1 cellular context compared by ENCODE assay signal in the genomic region with DNA sequence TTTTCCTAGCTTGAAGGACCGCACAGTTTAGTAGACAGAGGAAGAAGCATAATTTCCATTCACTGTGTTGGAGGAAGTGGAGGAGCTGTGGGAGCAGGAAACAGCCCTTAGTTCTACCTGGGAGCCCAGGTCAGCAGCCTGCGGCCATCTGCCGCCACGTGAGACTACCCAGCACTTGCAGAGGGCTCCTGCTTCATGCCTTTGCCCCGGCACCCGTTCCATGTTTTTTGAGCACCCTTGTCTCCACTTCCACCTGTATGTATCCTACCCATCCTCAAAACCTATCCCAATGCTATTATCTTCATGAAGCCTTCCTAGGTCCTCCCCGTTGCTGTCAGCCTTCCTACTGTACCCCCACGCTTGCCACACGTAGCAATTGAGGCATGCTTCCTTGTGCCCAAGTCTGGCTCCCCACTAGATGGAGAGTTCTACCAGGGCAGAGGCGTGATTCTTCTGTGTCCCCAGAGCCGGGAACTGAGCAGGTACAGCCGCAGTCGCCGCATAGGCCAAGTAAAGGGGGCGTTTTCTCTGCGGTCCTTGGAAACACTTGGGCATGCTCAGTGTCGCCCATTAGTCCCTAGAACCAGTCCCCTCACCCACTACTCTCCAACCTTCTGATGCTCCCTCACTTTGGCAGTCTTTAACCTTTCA.
TF ChIP-seq lines count a peak whose summit lies in the region.

No MANE protein-coding gene starts in this region.

TF ChIP-seq in IMR-90, 13 proteins besides CTCF, POLR2A, EP300 and RAD21:
- no peak for TF ChIP-seq CHD1 (IDR thresholded peaks at IDR 0.05; ENCODE audit: low read depth, low read length)
- no peak for TF ChIP-seq NFE2L2 (IDR thresholded peaks at IDR 0.05; ENCODE audit: low read depth, low read length)
- TF ChIP-seq FOS (IDR thresholded peaks at IDR 0.05; ENCODE audit: low read depth, low read length) = no peak
- TF ChIP-seq, protein P1, sequence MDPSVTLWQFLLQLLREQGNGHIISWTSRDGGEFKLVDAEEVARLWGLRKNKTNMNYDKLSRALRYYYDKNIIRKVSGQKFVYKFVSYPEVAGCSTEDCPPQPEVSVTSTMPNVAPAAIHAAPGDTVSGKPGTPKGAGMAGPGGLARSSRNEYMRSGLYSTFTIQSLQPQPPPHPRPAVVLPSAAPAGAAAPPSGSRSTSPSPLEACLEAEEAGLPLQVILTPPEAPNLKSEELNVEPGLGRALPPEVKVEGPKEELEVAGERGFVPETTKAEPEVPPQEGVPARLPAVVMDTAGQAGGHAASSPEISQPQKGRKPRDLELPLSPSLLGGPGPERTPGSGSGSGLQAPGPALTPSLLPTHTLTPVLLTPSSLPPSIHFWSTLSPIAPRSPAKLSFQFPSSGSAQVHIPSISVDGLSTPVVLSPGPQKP (IDR thresholded peaks at IDR 0.05; ENCODE audit: borderline replicate concordance, low read depth, low read length) = no peak
- TF ChIP-seq MXI1 (IDR thresholded peaks at IDR 0.05; ENCODE audit: borderline replicate concordance, low read depth, low read length) = no peak
- TF ChIP-seq BHLHE40 (IDR thresholded peaks at IDR 0.05; ENCODE audit: low read depth, low read length) = no peak
- TF ChIP-seq MAZ (IDR thresholded peaks at IDR 0.05; ENCODE audit: borderline replicate concordance, low read depth, low read length) = no peak
- TF ChIP-seq, protein P2, sequence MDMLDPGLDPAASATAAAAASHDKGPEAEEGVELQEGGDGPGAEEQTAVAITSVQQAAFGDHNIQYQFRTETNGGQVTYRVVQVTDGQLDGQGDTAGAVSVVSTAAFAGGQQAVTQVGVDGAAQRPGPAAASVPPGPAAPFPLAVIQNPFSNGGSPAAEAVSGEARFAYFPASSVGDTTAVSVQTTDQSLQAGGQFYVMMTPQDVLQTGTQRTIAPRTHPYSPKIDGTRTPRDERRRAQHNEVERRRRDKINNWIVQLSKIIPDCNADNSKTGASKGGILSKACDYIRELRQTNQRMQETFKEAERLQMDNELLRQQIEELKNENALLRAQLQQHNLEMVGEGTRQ (IDR thresholded peaks at IDR 0.05; ENCODE audit: low read depth, low read length) = no peak
- TF ChIP-seq SMC3 (IDR thresholded peaks at IDR 0.05; ENCODE audit: low read depth, low read length) = no peak
- TF ChIP-seq CEBPB (IDR thresholded peaks at IDR 0.05; ENCODE audit: low read depth, low read length) = no peak
- no peak for TF ChIP-seq MAFK (IDR thresholded peaks at IDR 0.05; ENCODE audit: low read depth, low read length)
- no peak for TF ChIP-seq RCOR1 (IDR thresholded peaks at IDR 0.05; ENCODE audit: insufficient replicate concordance, low read length)
- TF ChIP-seq RFX5 (IDR thresholded peaks at IDR 0.05; ENCODE audit: low read depth, low read length) = no peak
